Comparison of ENCODE assay signal across 1 cellular context in genomic region chr17:8441690-8442089, GRCh38.
TF ChIP-seq lines count a peak whose summit lies in the region.

No MANE protein-coding gene starts in this region.

TF ChIP-seq in SK-N-SH treated with all-trans-retinoic acid at 6 μM for 48 hours, 23 proteins besides CTCF, POLR2A, EP300 and RAD21 (continued from another document):
- TF ChIP-seq TSHZ2 (CRISPR knock-in tag; IDR thresholded peaks at IDR 0.05) (no peak), PATZ1 (CRISPR knock-in tag; IDR thresholded peaks at IDR 0.05; ENCODE audit: borderline replicate concordance) (no peak)
